In the genomic region with DNA sequence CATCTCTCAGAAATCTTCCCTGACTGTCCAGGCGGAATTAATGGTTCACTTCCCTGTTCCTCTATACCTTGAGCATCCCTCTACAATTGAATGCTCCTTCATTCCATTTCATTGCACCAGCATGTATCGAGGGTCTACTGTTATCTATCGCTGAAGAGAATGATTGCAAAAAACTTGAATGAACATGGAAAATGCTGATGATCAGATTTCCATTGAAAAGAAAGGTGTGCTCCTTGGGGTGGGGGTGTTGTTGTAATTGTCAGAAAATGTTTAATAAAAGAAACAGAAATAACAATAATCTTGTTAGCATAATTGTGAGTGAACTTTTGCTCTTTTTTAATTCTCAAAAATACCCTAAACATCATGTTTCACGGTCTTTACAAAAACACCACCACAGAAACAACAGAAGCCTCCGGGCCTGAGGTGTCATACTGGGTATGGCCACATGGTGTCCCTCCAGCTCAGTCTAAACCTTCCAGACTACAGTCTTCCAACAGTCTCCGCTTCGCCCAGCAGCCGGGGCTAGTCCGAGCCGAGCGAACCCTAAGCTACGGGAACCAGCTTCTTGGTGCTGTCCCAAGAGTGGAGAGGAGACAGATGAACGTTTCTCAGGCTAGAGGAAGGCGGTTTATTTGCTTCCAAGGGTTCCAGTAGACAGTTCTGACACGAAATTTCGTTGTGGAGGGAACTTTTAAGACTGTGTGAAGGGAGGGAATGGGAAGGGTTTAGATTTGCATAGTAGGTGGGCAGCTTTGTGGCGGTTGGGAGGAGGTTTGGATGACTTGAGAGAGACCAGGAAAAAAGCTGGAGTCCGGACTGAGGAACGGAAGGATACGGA, we compare ENCODE assay signal across 8 cellular contexts.
DNase-seq lines count a peak whose midpoint lies in the region; ATAC-seq and TF ChIP-seq lines count a peak whose summit lies in the region.

No MANE protein-coding gene starts in this region.

- no peak for TF ChIP-seq POLR2A in testis (IDR thresholded peaks at IDR 0.05)

- peaks cover 27% of the 10 kb centered on the region for H3K4me1 Mint-ChIP-seq in activated naive CD4-positive, alpha-beta T cell treated with anti-CD3 and anti-CD28 coated beads, Interleukin-2, amount 10 ng/mL, durations not matched to agents 7 days and 5 days

- peak in 2 of 3 donors; percentile 77 to 96 for TF ChIP-seq CTCF in omental fat pad (IDR thresholded peaks at IDR 0.05)
- peak; percentile 93 to 98 (median 95) for TF ChIP-seq CTCF in testis (IDR thresholded peaks at IDR 0.05)

- no peaks in the 10 kb centered on the region for H3K9me3 ChIP-seq in testis

- peak; percentile 91 for ATAC-seq in omental fat pad (ENCODE audit: low FRiP score)

- peak overlapping the region; percentile 13 to 34 for H3K4me3 ChIP-seq in testis

- WGBS in testis, 2 donors = 5 to 6% methylated on average over 20 of the region's 20 CpGs

- intact Hi-C loops in testis (cut with DNase I; ENCODE audit: low total_unique reads) = loop anchor here (5.0 kb wide), 2 partner anchors 126 to 854 kb away; partner anchors contain the start of gene EIF4G2

- peak overlapping the region; percentile 61 to 66 for H3K27ac ChIP-seq in testis

- CTCF ChIA-PET in activated naive CD4-positive, alpha-beta T cell treated with anti-CD3 and anti-CD28 coated beads, Interleukin-2, amount 10 ng/mL, durations not matched to agents 7 days and 5 days (lab: Charles Lee) = interaction anchor here (0.6 to 5.0 kb wide), 21 partner anchors 8 to 854 kb away, joined by 3 to 63 read pairs (median 4); partner anchors contain the start of genes EIF4G2 and ZBED5

- no peaks in the 10 kb centered on the region for H3K27me3 ChIP-seq in testis

- no peaks in the 10 kb centered on the region for H3K9me3 Mint-ChIP-seq in activated naive CD4-positive, alpha-beta T cell treated with anti-CD3 and anti-CD28 coated beads, Interleukin-2, amount 10 ng/mL, durations not matched to agents 7 days and 5 days

- peaks cover 77% of the 10 kb centered on the region for H3K27me3 Mint-ChIP-seq in activated naive CD4-positive, alpha-beta T cell treated with anti-CD3 and anti-CD28 coated beads, Interleukin-2, amount 10 ng/mL, durations not matched to agents 7 days and 5 days

- no peaks in the 10 kb centered on the region for H3K36me3 ChIP-seq in testis (ENCODE audit: low read depth, missing control alignments)

- peak overlapping the region; percentile 58 for H3K4me3 Mint-ChIP-seq in activated naive CD4-positive, alpha-beta T cell treated with anti-CD3 and anti-CD28 coated beads, Interleukin-2, amount 10 ng/mL, durations not matched to agents 7 days and 5 days

- no peak overlapping the region for H3K27ac Mint-ChIP-seq in activated naive CD4-positive, alpha-beta T cell treated with anti-CD3 and anti-CD28 coated beads, Interleukin-2, amount 10 ng/mL, durations not matched to agents 7 days and 5 days

- H3K36me3 Mint-ChIP-seq in activated naive CD4-positive, alpha-beta T cell treated with anti-CD3 and anti-CD28 coated beads, Interleukin-2, amount 10 ng/mL, durations not matched to agents 7 days and 5 days = no peaks in the 10 kb centered on the region

- peak; percentile 92 for DNase-seq in EL
- peak; percentile 95 for DNase-seq in H4 (ENCODE audit: low spot score)
- peak; percentile 94 for DNase-seq in M059J (ENCODE audit: low read depth)
- DNase-seq in SK-N-DZ (ENCODE audit: low spot score) = peak; percentile 88
- peak; percentile 87 for DNase-seq in activated naive CD4-positive, alpha-beta T cell treated with anti-CD3 and anti-CD28 coated beads, Interleukin-2, amount 10 ng/mL, durations not matched to agents 7 days and 5 days
- peak; percentile 87 for DNase-seq in globus pallidus (ENCODE audit: low spot score)
- peak; percentile 86 for DNase-seq in omental fat pad (ENCODE audit: low spot score)
- DNase-seq in testis = peak; percentile 96

- peaks cover 8% of the 10 kb centered on the region for H3K4me1 ChIP-seq in testis

Comparison
In these comparisons a context has a peak if more than half of its experiments do, and no peak if none do; other contexts are left out.
1. Peak in every context shown above with its lines: DNase-seq, ATAC-seq, H3K4me3 ChIP-seq and H3K27ac ChIP-seq.